ENCODE assay signal across 1 cellular context in the genomic region with DNA sequence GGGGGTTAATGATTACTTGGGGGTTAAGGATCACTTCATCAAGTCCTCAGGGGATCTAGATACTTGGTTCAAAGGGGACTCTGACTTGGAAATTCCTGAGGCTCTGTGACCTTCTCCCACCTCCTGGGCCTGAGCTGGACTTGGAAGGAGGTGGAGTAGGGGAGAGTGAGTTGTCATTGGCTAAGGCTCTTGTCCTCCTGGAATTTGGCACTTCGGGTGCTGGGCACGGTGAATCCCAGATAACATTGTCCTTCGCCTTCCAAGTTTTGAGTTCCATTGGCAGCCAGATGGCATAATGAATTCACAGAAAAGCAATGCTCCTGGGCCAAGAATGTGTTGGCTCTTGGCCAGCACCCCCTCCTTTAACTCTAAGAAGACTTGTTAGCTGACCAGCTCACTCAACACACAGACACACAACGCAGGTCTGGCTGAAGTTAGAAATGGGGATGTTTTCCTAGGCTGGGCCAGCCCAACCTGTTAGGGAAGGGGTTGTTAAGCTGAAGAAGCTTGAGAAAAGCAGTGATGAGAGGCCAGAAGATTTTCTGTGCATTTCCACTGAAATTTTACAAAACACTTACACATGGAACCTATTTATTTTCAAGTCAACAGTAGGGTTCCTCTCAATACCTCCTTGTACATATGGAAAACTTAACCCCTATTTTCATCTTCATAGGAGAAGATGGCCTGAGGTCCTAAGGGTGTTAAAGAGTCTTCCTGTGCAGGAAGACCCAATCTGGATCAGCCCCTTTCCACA.
TF ChIP-seq lines count a peak whose summit lies in the region.

No MANE protein-coding gene starts in this region.

TF ChIP-seq in A549, 52 proteins besides CTCF, POLR2A, EP300 and RAD21 (continued from another document):
- TF ChIP-seq JUN (IDR thresholded peaks at IDR 0.05) (no peak), NPAS2 (CRISPR knock-in tag; IDR thresholded peaks at IDR 0.05; ENCODE audit: borderline replicate concordance) (no peak), MAZ (IDR thresholded peaks at IDR 0.05; ENCODE audit: borderline replicate concordance, low read depth, low read length) (no peak)
